ENCODE assay signal across 8 cellular contexts in genomic region chr1:212035835-212036605, GRCh38. TPM values are rescaled to one million over a fixed set of nuclear protein-coding genes. Genes with fewer than 3 reads are reported as not detected.
DNase-seq lines count a peak whose midpoint lies in the region; ATAC-seq and TF ChIP-seq lines count a peak whose summit lies in the region.

No MANE protein-coding gene starts in this region.

- H3K4me3 ChIP-seq in OCI-LY3 (ENCODE audit: low read length) = peak overlapping the region; percentile 82
- peak overlapping the region; percentile 80 for H3K4me3 ChIP-seq in rectal smooth muscle tissue (ENCODE audit: low read length)

- H3K4me2 ChIP-seq in OCI-LY3 (ENCODE audit: low read length) = peak overlapping the region; percentile 79

- peak overlapping the region; percentile 100 for H3K27ac Mint-ChIP-seq in activated CD4-positive, alpha-beta T cell treated with anti-CD3 and anti-CD28 coated beads for 36 hours

- POLR2A ChIA-PET in activated CD4-positive, alpha-beta T cell treated with anti-CD3 and anti-CD28 coated beads for 36 hours (lab: Charles Lee) = interaction anchor here (0.6 to 2.4 kb wide), 11 partner anchors 12 to 618 kb away, joined by 3 to 11 read pairs (median 5); partner anchors contain the start of genes NEK2, PPP2R5A and SLC30A1

- H3K27me3 Mint-ChIP-seq in activated CD4-positive, alpha-beta T cell treated with anti-CD3 and anti-CD28 coated beads for 36 hours = peaks cover 2% of the 10 kb centered on the region

- intact Hi-C loops in activated CD4-positive, alpha-beta T cell treated with anti-CD3 and anti-CD28 coated beads for 36 hours (cut with DNase I, micrococcal nuclease) = loop anchor here (1.0 to 10.0 kb wide), 21 partner anchors 24 to 979 kb away; partner anchors contain the start of genes LPGAT1 (in 2 of the 2), NENF (in 2 of the 2), PPP2R5A (in 2 of the 2) and SLC30A1 (in 2 of the 2)

- H3K27ac ChIP-seq in OCI-LY3 (ENCODE audit: low read length) (peak overlapping the region; percentile 69), rectal smooth muscle tissue (ENCODE audit: low read depth, low read length) (no peak overlapping the region)

- H3K9ac ChIP-seq in OCI-LY3 (ENCODE audit: low read length) (peak overlapping the region; percentile 89), rectal smooth muscle tissue (ENCODE audit: low read length) (peak overlapping the region; percentile 54)

- H3K4me1 ChIP-seq in OCI-LY3 (ENCODE audit: low read length) (peaks cover 39% of the 10 kb centered on the region), rectal smooth muscle tissue (ENCODE audit: control insufficient read depth, insufficient read depth, low read length) (peaks cover 6% of the 10 kb centered on the region)

- peaks cover 53% of the 10 kb centered on the region for H3K36me3 Mint-ChIP-seq in activated CD4-positive, alpha-beta T cell treated with anti-CD3 and anti-CD28 coated beads for 36 hours (ENCODE audit: low read depth)

- H3K36me3 ChIP-seq in OCI-LY3 (replicated peaks; ENCODE audit: low read depth, low read length) = peaks cover 37% of the 10 kb centered on the region
- H3K36me3 ChIP-seq in rectal smooth muscle tissue (ENCODE audit: control insufficient read depth, insufficient read depth, low read length) = no peaks in the 10 kb centered on the region

- no peak for DNase-seq in activated CD4-positive, alpha-beta T cell treated with anti-CD3 and anti-CD28 coated beads for 36 hours
- no peak for DNase-seq in activated CD4-positive, alpha-beta T cell treated with anti-CD3 and anti-CD28 coated beads for 1 hour
- peak in 1 of 2 experiments; percentile 84 for DNase-seq in erythroblast (lab: John Stamatoyannopoulos, UW)
- no peak for DNase-seq in COLO668 (lab: John Stamatoyannopoulos, UW; ENCODE audit: unreplicated experiment)
- no peak for DNase-seq in stimulated activated CD4-positive, alpha-beta T cell treated with anti-CD3 and anti-CD28 coated beads, Interleukin-2, amount 100 ng/mL, for 24 hours

- peak overlapping the region; percentile 60 for H2AFZ ChIP-seq in OCI-LY3 (ENCODE audit: low read depth, low read length)

- peaks cover 63% of the 10 kb centered on the region for H4K20me1 ChIP-seq in OCI-LY3 (ENCODE audit: insufficient read depth, low read length)

- H3K9me3 ChIP-seq in OCI-LY3 (ENCODE audit: insufficient read depth, low read length) = no peaks in the 10 kb centered on the region

- no peaks in the 10 kb centered on the region for H3K9me3 Mint-ChIP-seq in activated CD4-positive, alpha-beta T cell treated with anti-CD3 and anti-CD28 coated beads for 36 hours (ENCODE audit: low read depth)

- TF ChIP-seq POLR2A in erythroblast (IDR thresholded peaks at IDR 0.05; ENCODE audit: low read length) = peak; percentile 47

- peak overlapping the region; percentile 85 for H3K4me3 Mint-ChIP-seq in activated CD4-positive, alpha-beta T cell treated with anti-CD3 and anti-CD28 coated beads for 36 hours

- peak; percentile 15 for ATAC-seq in activated CD4-positive, alpha-beta T cell treated with anti-CD3 and anti-CD28 coated beads for 36 hours
- ATAC-seq in HG02571 (IDR thresholded peaks at IDR 0.05; ENCODE audit: unreplicated experiment) = peak; percentile 9

- H3K79me2 ChIP-seq in OCI-LY3 (ENCODE audit: low read length) = peaks cover 93% of the 10 kb centered on the region

- H3K27me3 ChIP-seq in OCI-LY3 (ENCODE audit: low read depth, low read length) (no peaks in the 10 kb centered on the region), rectal smooth muscle tissue (ENCODE audit: control insufficient read depth, insufficient read depth, low read length) (no peaks in the 10 kb centered on the region)

- peaks cover 55% of the 10 kb centered on the region for H3K4me1 Mint-ChIP-seq in activated CD4-positive, alpha-beta T cell treated with anti-CD3 and anti-CD28 coated beads for 36 hours

- CTCF ChIA-PET in activated CD4-positive, alpha-beta T cell treated with anti-CD3 and anti-CD28 coated beads for 36 hours (lab: Charles Lee) = interaction anchor here (0.5 to 3.3 kb wide), 44 partner anchors 9 to 822 kb away, joined by 3 to 26 read pairs (median 4); no protein-coding TSS in a partner anchor

- TF ChIP-seq CTCF in OCI-LY3 (IDR thresholded peaks at IDR 0.05; ENCODE audit: low read depth, low read length) = no peak

RNA-seq across cellular contexts. Expression of gene DTL, which starts 0.5 kb away (rescaled TPM):
- 100 to 1,000 TPM in 1 of 2 experiments, 10 to 100 TPM in 1; 82.1 to 114 TPM for total RNA-seq in activated CD4-positive, alpha-beta T cell treated with anti-CD3 and anti-CD28 coated beads for 36 hours

RNA-seq across cellular contexts. Expression of gene INTS7, which starts 0.7 kb away (rescaled TPM):
- 10 to 100 TPM; 23.7 to 28.6 TPM for total RNA-seq in activated CD4-positive, alpha-beta T cell treated with anti-CD3 and anti-CD28 coated beads for 36 hours
